In the genomic region with DNA sequence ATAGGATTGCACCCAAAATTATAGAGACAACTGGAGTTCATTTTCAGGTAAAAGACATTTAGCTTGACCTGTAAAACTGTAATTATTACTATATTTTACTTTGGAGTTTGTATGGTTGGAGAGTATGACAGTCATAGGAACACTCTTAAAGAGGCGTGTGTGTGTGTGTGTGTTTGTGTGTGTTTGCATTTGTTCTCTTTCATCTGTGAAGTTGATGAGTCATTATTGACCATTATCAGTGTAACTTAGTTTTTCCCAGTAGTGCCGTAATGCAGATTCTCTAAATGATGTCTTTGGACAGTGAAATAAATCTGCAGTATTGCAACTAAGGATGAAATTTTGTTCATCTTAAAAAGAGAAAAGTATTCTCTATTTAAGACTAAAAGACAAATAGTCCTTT, we compare ENCODE assay signal across 1 cellular context.
A peak's percentile ranks its signal among the peaks of the same experiment; 100 is the strongest.
TF ChIP-seq lines count a peak whose summit lies in the region.

No MANE protein-coding gene starts in this region.

TF ChIP-seq in K562, 482 proteins besides CTCF, POLR2A, EP300 and RAD21 (continued from another document):
- TF ChIP-seq NFE2L1 (tag; IDR thresholded peaks at IDR 0.05; ENCODE audit: borderline replicate concordance, low read depth), result peak; percentile 44; the same call in 1 of the 2 replicates
- no peak for TF ChIP-seq TEAD4 (IDR thresholded peaks at IDR 0.05; ENCODE audit: low read length)
- TF ChIP-seq TEAD4 (CRISPR knock-in tag; IDR thresholded peaks at IDR 0.05; ENCODE audit: borderline replicate concordance), result no peak
- TF ChIP-seq CHCHD3 (CRISPR knock-in tag; IDR thresholded peaks at IDR 0.05), result no peak
- no peak for TF ChIP-seq SPI1 (IDR thresholded peaks at IDR 0.05; ENCODE audit: borderline replicate concordance, low read depth, low read length)
- no peak for TF ChIP-seq STAT5B (CRISPR knock-in tag; IDR thresholded peaks at IDR 0.05)
- peak; percentile 92 for TF ChIP-seq MAFG (tag; conservative IDR thresholded peaks at IDR 0.05)
- no peak for TF ChIP-seq TGIF2 (CRISPR knock-in tag; IDR thresholded peaks at IDR 0.05)
- TF ChIP-seq MAFK (IDR thresholded peaks at IDR 0.05; ENCODE audit: low read length), result 0 out of 2 replicates have a peak, but pooled peaks have one; percentile 37
- TF ChIP-seq, protein P1, sequence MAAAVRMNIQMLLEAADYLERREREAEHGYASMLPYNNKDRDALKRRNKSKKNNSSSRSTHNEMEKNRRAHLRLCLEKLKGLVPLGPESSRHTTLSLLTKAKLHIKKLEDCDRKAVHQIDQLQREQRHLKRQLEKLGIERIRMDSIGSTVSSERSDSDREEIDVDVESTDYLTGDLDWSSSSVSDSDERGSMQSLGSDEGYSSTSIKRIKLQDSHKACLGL (CRISPR knock-in tag; IDR thresholded peaks at IDR 0.05; ENCODE audit: borderline replicate concordance, poor library complexity, severe bottlenecking), result no peak
- no peak for TF ChIP-seq MCM3 (IDR thresholded peaks at IDR 0.05)
- no peak for TF ChIP-seq ZFP30 (CRISPR knock-in tag; IDR thresholded peaks at IDR 0.05; ENCODE audit: borderline replicate concordance)
- TF ChIP-seq PCBP1 (IDR thresholded peaks at IDR 0.05; ENCODE audit: low read depth, low read length, poor library complexity, severe bottlenecking), result no peak
- TF ChIP-seq POLR2H (tag; IDR thresholded peaks at IDR 0.05; ENCODE audit: low read depth), result 0 out of 2 replicates have a peak, but pooled peaks have one; percentile 17
- TF ChIP-seq, protein P2, sequence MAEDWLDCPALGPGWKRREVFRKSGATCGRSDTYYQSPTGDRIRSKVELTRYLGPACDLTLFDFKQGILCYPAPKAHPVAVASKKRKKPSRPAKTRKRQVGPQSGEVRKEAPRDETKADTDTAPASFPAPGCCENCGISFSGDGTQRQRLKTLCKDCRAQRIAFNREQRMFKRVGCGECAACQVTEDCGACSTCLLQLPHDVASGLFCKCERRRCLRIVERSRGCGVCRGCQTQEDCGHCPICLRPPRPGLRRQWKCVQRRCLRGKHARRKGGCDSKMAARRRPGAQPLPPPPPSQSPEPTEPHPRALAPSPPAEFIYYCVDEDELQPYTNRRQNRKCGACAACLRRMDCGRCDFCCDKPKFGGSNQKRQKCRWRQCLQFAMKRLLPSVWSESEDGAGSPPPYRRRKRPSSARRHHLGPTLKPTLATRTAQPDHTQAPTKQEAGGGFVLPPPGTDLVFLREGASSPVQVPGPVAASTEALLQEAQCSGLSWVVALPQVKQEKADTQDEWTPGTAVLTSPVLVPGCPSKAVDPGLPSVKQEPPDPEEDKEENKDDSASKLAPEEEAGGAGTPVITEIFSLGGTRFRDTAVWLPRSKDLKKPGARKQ (CRISPR knock-in tag; IDR thresholded peaks at IDR 0.05), result no peak
- TF ChIP-seq ZZZ3 (IDR thresholded peaks at IDR 0.05), result no peak
- TF ChIP-seq MAFF (IDR thresholded peaks at IDR 0.05; ENCODE audit: low read length), result peak; percentile 63; the same call in 1 of the 2 replicates
- no peak for TF ChIP-seq HSF4 (CRISPR knock-in tag; IDR thresholded peaks at IDR 0.05; ENCODE audit: borderline replicate concordance)
- TF ChIP-seq ZNF175 (CRISPR knock-in tag; IDR thresholded peaks at IDR 0.05; ENCODE audit: low read depth), result no peak
- TF ChIP-seq, protein P3, sequence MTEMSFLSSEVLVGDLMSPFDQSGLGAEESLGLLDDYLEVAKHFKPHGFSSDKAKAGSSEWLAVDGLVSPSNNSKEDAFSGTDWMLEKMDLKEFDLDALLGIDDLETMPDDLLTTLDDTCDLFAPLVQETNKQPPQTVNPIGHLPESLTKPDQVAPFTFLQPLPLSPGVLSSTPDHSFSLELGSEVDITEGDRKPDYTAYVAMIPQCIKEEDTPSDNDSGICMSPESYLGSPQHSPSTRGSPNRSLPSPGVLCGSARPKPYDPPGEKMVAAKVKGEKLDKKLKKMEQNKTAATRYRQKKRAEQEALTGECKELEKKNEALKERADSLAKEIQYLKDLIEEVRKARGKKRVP (CRISPR knock-in tag; IDR thresholded peaks at IDR 0.05), result no peak
